ENCODE assay signal across 1 cellular context in the genomic region with DNA sequence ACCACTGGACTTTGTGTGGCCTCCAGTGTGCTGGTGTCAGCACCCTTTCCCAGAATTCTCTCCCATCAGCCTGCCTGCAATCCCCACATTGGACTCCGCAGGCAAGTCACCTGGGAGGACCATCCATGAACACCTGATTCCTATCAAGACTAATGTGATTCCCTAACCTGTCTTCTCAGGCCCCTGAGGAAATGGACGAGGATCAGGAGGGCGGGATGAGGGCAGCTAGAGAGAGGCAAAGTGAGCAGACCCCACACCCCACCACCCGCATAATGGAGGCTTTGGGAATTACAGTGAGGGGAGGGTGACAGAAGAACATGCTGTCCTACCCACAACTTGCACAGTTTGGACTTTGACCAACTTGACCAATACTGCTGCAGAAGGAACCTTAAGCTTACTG.
TF ChIP-seq lines count a peak whose summit lies in the region.

No MANE protein-coding gene starts in this region.

TF ChIP-seq in H1, 55 proteins besides CTCF, POLR2A, EP300 and RAD21:
- TF ChIP-seq, protein P1, sequence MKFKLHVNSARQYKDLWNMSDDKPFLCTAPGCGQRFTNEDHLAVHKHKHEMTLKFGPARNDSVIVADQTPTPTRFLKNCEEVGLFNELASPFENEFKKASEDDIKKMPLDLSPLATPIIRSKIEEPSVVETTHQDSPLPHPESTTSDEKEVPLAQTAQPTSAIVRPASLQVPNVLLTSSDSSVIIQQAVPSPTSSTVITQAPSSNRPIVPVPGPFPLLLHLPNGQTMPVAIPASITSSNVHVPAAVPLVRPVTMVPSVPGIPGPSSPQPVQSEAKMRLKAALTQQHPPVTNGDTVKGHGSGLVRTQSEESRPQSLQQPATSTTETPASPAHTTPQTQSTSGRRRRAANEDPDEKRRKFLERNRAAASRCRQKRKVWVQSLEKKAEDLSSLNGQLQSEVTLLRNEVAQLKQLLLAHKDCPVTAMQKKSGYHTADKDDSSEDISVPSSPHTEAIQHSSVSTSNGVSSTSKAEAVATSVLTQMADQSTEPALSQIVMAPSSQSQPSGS (IDR thresholded peaks at IDR 0.05; ENCODE audit: low read length), result no peak
- TF ChIP-seq NANOG (IDR thresholded peaks at IDR 0.05; ENCODE audit: insufficient read depth, low read depth, low read length, poor library complexity, severe bottlenecking) (no peak), SIRT6 (IDR thresholded peaks at IDR 0.05; ENCODE audit: low read length) (no peak), JUN (IDR thresholded peaks at IDR 0.05; ENCODE audit: low read depth, low read length) (no peak), EZH2 (IDR thresholded peaks at IDR 0.05; ENCODE audit: low read depth, low read length, severe bottlenecking) (no peak), YY1 (IDR thresholded peaks at IDR 0.05; ENCODE audit: low read depth, low read length) (no peak), BRCA1 (IDR thresholded peaks at IDR 0.05; ENCODE audit: low read depth, low read length) (no peak), KDM5A (IDR thresholded peaks at IDR 0.05; ENCODE audit: low read length) (no peak), GTF2F1 (IDR thresholded peaks at IDR 0.05; ENCODE audit: borderline replicate concordance, low read depth, low read length) (no peak), KDM1A (IDR thresholded peaks at IDR 0.05; ENCODE audit: borderline replicate concordance, low read length) (no peak), SP1 (IDR thresholded peaks at IDR 0.05; ENCODE audit: low read depth, low read length) (no peak), HDAC2 (IDR thresholded peaks at IDR 0.05; ENCODE audit: borderline replicate concordance in 1 of 2, low read depth in 2 of 2, low read length in 2 of 2) (no peak), TAF7 (optimal IDR thresholded peaks at IDR 0.05; ENCODE audit: borderline replicate concordance, low read depth, low read length) (no peak)
TF ChIP-seq in H1: peak in this region for 0.
